ENCODE assay signal across 14 cellular contexts in the genomic region with DNA sequence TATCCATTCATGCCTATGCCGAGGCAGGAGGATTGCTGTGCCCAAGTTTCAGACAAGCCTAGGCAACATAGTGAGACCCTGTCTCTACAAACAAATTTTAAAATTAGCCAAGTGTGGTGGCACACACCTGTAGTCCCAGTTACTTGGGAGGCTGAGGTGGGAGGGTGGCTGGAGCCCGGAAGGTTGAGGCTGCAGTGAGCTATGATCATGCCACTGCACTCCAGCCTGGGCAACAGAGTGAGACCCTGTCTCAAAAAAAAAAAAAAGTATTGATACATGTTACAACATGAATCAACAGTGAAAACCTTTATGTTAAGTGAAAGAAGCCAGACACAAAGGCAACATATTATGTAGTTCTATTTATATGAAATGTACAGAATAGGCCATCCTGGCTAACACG. TPM values are rescaled to one million over a fixed set of nuclear protein-coding genes. Genes with fewer than 3 reads are reported as not detected.
"Had no signal": no experiment of that assay in that cellular context is flagged by ENCODE, and none has a peak within 500 bp of the region (broad histone marks: within the 10 kb centered on the region; RNA-seq: fewer than 3 reads in every experiment).

No MANE protein-coding gene starts in this region.

RNA-seq across cellular contexts. Expression of a gene that starts 12.5 kb away (rescaled TPM):
- total RNA-seq: activated CD4-positive, alpha-beta memory T cell treated with anti-CD3 and anti-CD28 coated beads for 36 hours; astrocyte; cardiac septum; chondrocyte; endodermal cell; esophagus mucosa; left colon; mammary epithelial cell; uterus had no signal
- polyA plus RNA-seq: mammary epithelial cell, neural cell had no signal

RNA-seq across cellular contexts. Expression of a gene that starts 25.6 kb away (rescaled TPM):
- total RNA-seq: activated CD4-positive, alpha-beta memory T cell treated with anti-CD3 and anti-CD28 coated beads for 36 hours; cardiac septum; chondrocyte; esophagus mucosa; kidney; left colon; liver; mammary epithelial cell; sciatic nerve had no signal
- polyA plus RNA-seq: liver, pancreas had no signal

RNA-seq across cellular contexts. Expression of a gene that starts 31.1 kb away (rescaled TPM):
- total RNA-seq: cardiac septum, chondrocyte, sciatic nerve had no signal
